8 cellular contexts compared by ENCODE assay signal in the genomic region with DNA sequence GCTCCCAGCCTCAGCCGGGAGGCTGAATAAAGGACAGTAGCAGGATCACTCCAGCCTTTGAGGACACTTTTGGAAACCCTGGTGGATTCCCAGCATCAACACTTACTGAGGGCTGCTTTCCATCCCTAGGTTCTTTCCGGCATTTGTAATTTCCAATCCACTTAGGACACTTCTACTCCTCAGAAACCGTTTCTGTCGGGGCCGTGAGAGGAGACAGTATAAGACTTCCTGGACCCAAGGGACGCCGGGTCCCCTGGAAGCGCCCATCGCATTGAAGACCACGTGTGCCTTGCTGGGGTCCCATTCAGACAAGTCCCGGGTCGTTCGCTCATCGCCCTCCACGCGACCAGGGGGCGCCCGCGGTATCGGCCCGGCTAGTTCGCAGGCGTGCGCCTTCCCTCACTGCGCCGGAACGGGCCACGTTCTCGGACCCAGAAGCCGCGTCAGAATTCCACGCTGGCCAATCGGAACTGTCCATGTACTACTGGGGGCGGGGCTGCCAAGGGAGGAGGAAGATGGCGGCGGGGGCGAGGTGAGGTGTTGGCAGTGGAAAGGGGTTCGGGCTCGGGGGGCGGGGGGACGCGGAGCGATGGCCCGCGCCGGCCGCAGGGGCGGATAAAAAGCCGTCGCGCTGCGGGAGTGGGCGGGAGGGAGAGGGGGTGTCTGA. TPM values are rescaled to one million over a fixed set of nuclear protein-coding genes. Genes with fewer than 3 reads are reported as not detected.
DNase-seq lines count a peak whose midpoint lies in the region; ATAC-seq and TF ChIP-seq lines count a peak whose summit lies in the region.

A gene (plus strand): TSS at position 479 of the 667 bp plus-strand sequence. CDS start 202 bp downstream, outside the sequence.

- peak within 1 kb of the TSS; percentile 57 for H3K4me3 ChIP-seq in mononuclear cell (ENCODE audit: low read length)

- H3K4me1 ChIP-seq in mononuclear cell (ENCODE audit: insufficient read depth, low read length), result peaks cover 47% of the 10 kb centered on the region

- no peak; the same call in 1 of the 2 replicates for TF ChIP-seq RAD21 in Ishikawa (IDR thresholded peaks at IDR 0.05; ENCODE audit: low read depth)

- TF ChIP-seq EP300 in Ishikawa (IDR thresholded peaks at IDR 0.05; ENCODE audit: borderline replicate concordance), result no peak

- no peaks in the 10 kb centered on the region for H3K9me3 ChIP-seq in mononuclear cell (ENCODE audit: low read depth, low read length)

- H3K27me3 ChIP-seq in mononuclear cell (ENCODE audit: insufficient read depth, low read length), result no peaks in the 10 kb centered on the region

- ATAC-seq in GM21619 (IDR thresholded peaks at IDR 0.05; ENCODE audit: unreplicated experiment), result peak; percentile 97

- DNase-seq in DMS153 (lab: John Stamatoyannopoulos, UW) (peak; percentile 93), OCI-M1 (lab: John Stamatoyannopoulos, UW) (peak; percentile 99), activated T-cell treated with anti-CD3 and anti-CD28 coated beads for 1 hour (ENCODE audit: low read depth) (peak; percentile 98), epidermal melanocyte (ENCODE audit: insufficient read length, low spot score) (peak; percentile 90)
- peak; percentile 98 for DNase-seq in stimulated activated CD8-positive, alpha-beta memory T cell treated with anti-CD3 and anti-CD28 coated beads, Interleukin-2, amount 100 ng/mL, for 48 hours (ENCODE audit: low read depth in 2 of 2)

TF ChIP-seq in Ishikawa, 13 proteins besides CTCF, POLR2A, EP300 and RAD21:
- TF ChIP-seq ZBTB7A (IDR thresholded peaks at IDR 0.05; ENCODE audit: low read depth) (no peak), CREB1 (IDR thresholded peaks at IDR 0.05; ENCODE audit: low read depth) (peak; percentile 88), YY1 (IDR thresholded peaks at IDR 0.05; ENCODE audit: low read depth) (peak; percentile 89), TAF1 (IDR thresholded peaks at IDR 0.05; ENCODE audit: low read depth) (peak; percentile 72), NFIC (IDR thresholded peaks at IDR 0.05) (no peak), TEAD4 (IDR thresholded peaks at IDR 0.05) (no peak), TCF12 (IDR thresholded peaks at IDR 0.05; ENCODE audit: low read depth) (peak; percentile 46; the same call in 1 of the 2 replicates)
- TF ChIP-seq, protein P1, sequence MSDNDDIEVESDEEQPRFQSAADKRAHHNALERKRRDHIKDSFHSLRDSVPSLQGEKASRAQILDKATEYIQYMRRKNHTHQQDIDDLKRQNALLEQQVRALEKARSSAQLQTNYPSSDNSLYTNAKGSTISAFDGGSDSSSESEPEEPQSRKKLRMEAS (IDR thresholded peaks at IDR 0.05), result peak; percentile 88
- TF ChIP-seq, protein P2, sequence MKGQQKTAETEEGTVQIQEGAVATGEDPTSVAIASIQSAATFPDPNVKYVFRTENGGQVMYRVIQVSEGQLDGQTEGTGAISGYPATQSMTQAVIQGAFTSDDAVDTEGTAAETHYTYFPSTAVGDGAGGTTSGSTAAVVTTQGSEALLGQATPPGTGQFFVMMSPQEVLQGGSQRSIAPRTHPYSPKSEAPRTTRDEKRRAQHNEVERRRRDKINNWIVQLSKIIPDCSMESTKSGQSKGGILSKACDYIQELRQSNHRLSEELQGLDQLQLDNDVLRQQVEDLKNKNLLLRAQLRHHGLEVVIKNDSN (IDR thresholded peaks at IDR 0.05), result peak; percentile 83

RNA-seq across cellular contexts. Expression of the gene that starts here (rescaled TPM):
- 20.1 TPM for total RNA-seq in mononuclear cell

Comparison
In these comparisons a context has a peak if more than half of its experiments do, and no peak if none do; other contexts are left out.
1. Peak in every context shown above with its lines: DNase-seq, ATAC-seq and H3K4me3 ChIP-seq.